Comparison of ENCODE assay signal across 2 cellular contexts in genomic region chr10:122392835-122393234, GRCh38.
TF ChIP-seq lines count a peak whose summit lies in the region.

No MANE protein-coding gene starts in this region.

TF ChIP-seq in liver, 16 proteins besides CTCF, POLR2A, EP300 and RAD21 (continued from another document):
- TF ChIP-seq REST (IDR thresholded peaks at IDR 0.05) (no peak), TAF1 (conservative IDR thresholded peaks at IDR 0.05) (no peak), NR2F2 (IDR thresholded peaks at IDR 0.05) (no peak), ATF3 (IDR thresholded peaks at IDR 0.05) (no peak), SP1 (IDR thresholded peaks at IDR 0.05) (no peak), GABPA (IDR thresholded peaks at IDR 0.05 in 1 of 2, conservative IDR thresholded peaks at IDR 0.05 in 1 of 2) (no peak), EGR1 (IDR thresholded peaks at IDR 0.05; ENCODE audit: low read depth in 2 of 2) (no peak), JUND (IDR thresholded peaks at IDR 0.05) (no peak), RXRA (IDR thresholded peaks at IDR 0.05) (no peak), ZBTB33 (IDR thresholded peaks at IDR 0.05) (no peak), HNF4G (IDR thresholded peaks at IDR 0.05) (no peak), HNF4A (conservative IDR thresholded peaks at IDR 0.05) (no peak)

TF ChIP-seq in HepG2, 621 proteins besides CTCF, POLR2A, EP300 and RAD21 (continued from another document):
- TF ChIP-seq HNRNPK (IDR thresholded peaks at IDR 0.05; ENCODE audit: low read depth, low read length, poor library complexity, severe bottlenecking) (no peak), TFE3 (CRISPR knock-in tag; IDR thresholded peaks at IDR 0.05) (no peak), SP5 (CRISPR knock-in tag; IDR thresholded peaks at IDR 0.05; ENCODE audit: borderline replicate concordance, low read depth) (no peak), MYC (CRISPR knock-in tag; IDR thresholded peaks at IDR 0.05; ENCODE audit: borderline replicate concordance) (no peak), DMTF1 (CRISPR knock-in tag; IDR thresholded peaks at IDR 0.05) (no peak), ZSCAN29 (CRISPR knock-in tag; conservative IDR thresholded peaks at IDR 0.05) (no peak), ZBTB14 (CRISPR knock-in tag; IDR thresholded peaks at IDR 0.05) (no peak), MEIS2 (CRISPR knock-in tag; IDR thresholded peaks at IDR 0.05) (no peak), ZFP62 (CRISPR knock-in tag; IDR thresholded peaks at IDR 0.05) (no peak), SMARCE1 (IDR thresholded peaks at IDR 0.05; ENCODE audit: borderline replicate concordance) (no peak)
